In the genomic region with DNA sequence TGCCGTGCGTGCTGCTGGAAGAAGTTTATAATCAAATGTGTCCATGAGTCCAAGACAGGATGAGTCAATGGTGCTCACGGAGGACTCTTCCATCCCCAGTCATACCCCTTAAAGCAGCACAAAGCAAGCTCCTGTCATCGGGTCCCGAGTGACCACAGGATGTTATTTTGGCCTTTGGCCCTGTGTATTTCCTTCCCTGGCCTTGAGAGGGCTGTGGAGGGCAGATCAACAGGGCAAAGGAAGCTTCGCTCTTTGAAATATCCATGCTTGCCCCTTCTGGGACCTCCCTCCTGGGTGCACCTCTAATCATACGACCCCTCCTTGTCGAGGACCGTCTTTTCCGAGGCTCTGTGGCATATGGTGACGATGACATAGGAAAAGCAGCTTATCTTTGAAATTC, we compare ENCODE assay signal across 12 cellular contexts.
DNase-seq lines count a peak whose midpoint lies in the region; ATAC-seq and TF ChIP-seq lines count a peak whose summit lies in the region.
"Had no signal": no experiment of that assay in that cellular context is flagged by ENCODE, and none has a peak within 500 bp of the region (broad histone marks: within the 10 kb centered on the region; RNA-seq: fewer than 3 reads in every experiment).

No MANE protein-coding gene starts in this region.

- ATAC-seq in T-helper 17 cell (no peak), gastroesophageal sphincter (no peak), HG03280 (IDR thresholded peaks at IDR 0.05; ENCODE audit: unreplicated experiment) (no peak), GM21367 (IDR thresholded peaks at IDR 0.05; ENCODE audit: unreplicated experiment) (no peak)
- ATAC-seq in naive thymus-derived CD4-positive, alpha-beta T cell = no peak

- H3K36me3 ChIP-seq in BLaER1 treated with 17β-estradiol and CSF1 and Interleukin-3, amounts not matched to agents 10 nM and 100 nM = no peaks in the 10 kb centered on the region
- no peaks in the 10 kb centered on the region for H3K36me3 ChIP-seq in gastroesophageal sphincter
- no peaks in the 10 kb centered on the region for H3K36me3 ChIP-seq in neural progenitor cell
- H3K36me3 ChIP-seq in naive thymus-derived CD4-positive, alpha-beta T cell (ENCODE audit: control insufficient read depth in 2 of 3, insufficient read depth in 3 of 3, low read length in 3 of 3) = no peaks in the 10 kb centered on the region

- no peak for TF ChIP-seq EP300 in gastroesophageal sphincter (IDR thresholded peaks at IDR 0.05)

- intact Hi-C loops in naive thymus-derived CD4-positive, alpha-beta T cell (cut with micrococcal nuclease) = loop anchor here in 1 of 2 donors (10.0 kb wide), 2 partner anchors 138 to 642 kb away; no protein-coding TSS in a partner anchor

- H2AFZ ChIP-seq in neural progenitor cell (replicated peaks) = no peak overlapping the region

- H3K4me2 ChIP-seq in BLaER1 treated with 17β-estradiol and CSF1 and Interleukin-3, amounts not matched to agents 10 nM and 100 nM = peak overlapping the region in 7 of 11 experiments; percentile 44 to 97 (median 87); a peak in 15 of 22 replicates
- H3K4me2 ChIP-seq in neural progenitor cell = no peak overlapping the region

- peaks cover 9% of the 10 kb centered on the region for H3K79me2 ChIP-seq in neural progenitor cell (ENCODE audit: low read depth)

- H3K9me3 Mint-ChIP-seq in neural progenitor cell = no peaks in the 10 kb centered on the region
- H3K9me3 Mint-ChIP-seq in naive thymus-derived CD4-positive, alpha-beta T cell = no peaks in the 10 kb centered on the region
- H3K9me3 Mint-ChIP-seq: activated B cell treated with CpG ODN at 0.5 μM for 24 hours had no signal

- H3K4me1 Mint-ChIP-seq in T-helper 17 cell (peaks cover 78% of the 10 kb centered on the region), neural progenitor cell (peaks cover 50% of the 10 kb centered on the region)
- H3K4me1 Mint-ChIP-seq in naive thymus-derived CD4-positive, alpha-beta T cell = peaks cover 21 to 86% (median 64%) of the 10 kb centered on the region in 7 donors
- H3K4me1 Mint-ChIP-seq: activated B cell treated with CpG ODN at 0.5 μM for 24 hours had no signal

- H4K20me1 ChIP-seq in BLaER1 treated with 17β-estradiol and CSF1 and Interleukin-3, amounts not matched to agents 10 nM and 100 nM = peaks cover 0 to 6% (median 0%) of the 10 kb centered on the region in 11 experiments; a peak in 2 of 22 replicates
- no peaks in the 10 kb centered on the region for H4K20me1 ChIP-seq in neural progenitor cell (ENCODE audit: low read depth)

- H3K27ac Mint-ChIP-seq in T-helper 17 cell (peak overlapping the region; percentile 24), neural progenitor cell (no peak overlapping the region)
- no peak overlapping the region for H3K27ac Mint-ChIP-seq in naive thymus-derived CD4-positive, alpha-beta T cell
- H3K27ac Mint-ChIP-seq: activated B cell treated with CpG ODN at 0.5 μM for 24 hours, IgD-negative memory B cell had no signal

- no peak overlapping the region for H3K4me3 Mint-ChIP-seq in T-helper 17 cell
- H3K4me3 Mint-ChIP-seq in neural progenitor cell = no peak overlapping the region
- H3K4me3 Mint-ChIP-seq in naive thymus-derived CD4-positive, alpha-beta T cell = peak overlapping the region in 1 of 10 donors; percentile 32
- H3K4me3 Mint-ChIP-seq: activated B cell treated with CpG ODN at 0.5 μM for 24 hours, IgD-negative memory B cell had no signal

- WGBS in gastroesophageal sphincter (ENCODE audit: low coverage in 1 of 2), 2 donors = 80 to 81% methylated on average over 1 to 9 of the region's 11 CpGs

- no peak for TF ChIP-seq POLR2A in gastroesophageal sphincter (IDR thresholded peaks at IDR 0.05)

- peak overlapping the region in 3 of 10 experiments; percentile 3 to 44 (median 10); a peak in 3 of 20 replicates for H3K4me3 ChIP-seq in BLaER1 treated with 17β-estradiol and CSF1 and Interleukin-3, amounts not matched to agents 10 nM and 100 nM
- H3K4me3 ChIP-seq in gastroesophageal sphincter (no peak overlapping the region), neural progenitor cell (no peak overlapping the region)
- H3K4me3 ChIP-seq in naive thymus-derived CD4-positive, alpha-beta T cell (ENCODE audit: low read length) = no peak overlapping the region

- no peaks in the 10 kb centered on the region for H3K27me3 Mint-ChIP-seq in T-helper 17 cell
- H3K27me3 Mint-ChIP-seq in neural progenitor cell (ENCODE audit: insufficient read depth, low read depth) = peaks cover 7% of the 10 kb centered on the region
- H3K27me3 Mint-ChIP-seq in naive thymus-derived CD4-positive, alpha-beta T cell = peaks cover 0 to 6% (median 0%) of the 10 kb centered on the region in 5 donors

- peaks cover 22 to 100% (median 74%) of the 10 kb centered on the region in 10 experiments for H3K4me1 ChIP-seq in BLaER1 treated with 17β-estradiol and CSF1 and Interleukin-3, amounts not matched to agents 10 nM and 100 nM
- H3K4me1 ChIP-seq in gastroesophageal sphincter (peaks cover 0 to 65% (median 54%) of the 10 kb centered on the region in 3 donors), neural progenitor cell (peaks cover 28% of the 10 kb centered on the region)
- peaks cover 0 to 11% of the 10 kb centered on the region in 2 donors for H3K4me1 ChIP-seq in naive thymus-derived CD4-positive, alpha-beta T cell (ENCODE audit: control insufficient read depth in 2 of 2, insufficient read depth in 2 of 2, low read length in 2 of 2)

- H3K36me3 Mint-ChIP-seq in T-helper 17 cell (ENCODE audit: low read depth) = no peaks in the 10 kb centered on the region
- H3K36me3 Mint-ChIP-seq in neural progenitor cell = no peaks in the 10 kb centered on the region
- H3K36me3 Mint-ChIP-seq in naive thymus-derived CD4-positive, alpha-beta T cell = peaks cover 0 to 6% (median 0%) of the 10 kb centered on the region in 5 donors
- H3K36me3 Mint-ChIP-seq: IgD-negative memory B cell had no signal

- DNase-seq in T-helper 17 cell (no peak), neural progenitor cell (ENCODE audit: low spot score) (peak; percentile 38), NCI-H226 (no peak)
- no peak for DNase-seq in naive thymus-derived CD4-positive, alpha-beta T cell
- DNase-seq: activated B cell treated with CpG ODN at 0.5 μM for 24 hours, NCI-H2107, RPMI8226 had no signal

- CTCF ChIA-PET in naive thymus-derived CD4-positive, alpha-beta T cell (lab: Charles Lee) = interaction anchor here (1.4 kb wide), 1 partner anchor 241 kb away, joined by 4 read pairs; no protein-coding TSS in a partner anchor

- no peaks in the 10 kb centered on the region for H3K27me3 ChIP-seq in BLaER1 treated with 17β-estradiol and CSF1 and Interleukin-3, amounts not matched to agents 10 nM and 100 nM
- H3K27me3 ChIP-seq in gastroesophageal sphincter = no peaks in the 10 kb centered on the region
- no peaks in the 10 kb centered on the region for H3K27me3 ChIP-seq in neural progenitor cell
- no peaks in the 10 kb centered on the region for H3K27me3 ChIP-seq in naive thymus-derived CD4-positive, alpha-beta T cell (ENCODE audit: control insufficient read depth in 2 of 2, insufficient read depth in 2 of 2, low read length in 2 of 2)

- POLR2A ChIA-PET in naive thymus-derived CD4-positive, alpha-beta T cell (lab: Charles Lee) = interaction anchor here (0.6 to 0.7 kb wide), 2 partner anchors 20 to 851 kb away, joined by 3 to 6 read pairs; no protein-coding TSS in a partner anchor

- 0 out of 22 replicates have a peak, but pooled peaks cover 0 to 3% (median 0%) of the 10 kb centered on the region in 11 experiments for H3K9me3 ChIP-seq in BLaER1 treated with 17β-estradiol and CSF1 and Interleukin-3, amounts not matched to agents 10 nM and 100 nM (replicated peaks in 1 of 11)
- H3K9me3 ChIP-seq in T-helper 17 cell (ENCODE audit: control insufficient read depth, low read length, poor library complexity, severe bottlenecking) (no peaks in the 10 kb centered on the region), gastroesophageal sphincter (no peaks in the 10 kb centered on the region), neural progenitor cell (ENCODE audit: low read depth) (no peaks in the 10 kb centered on the region)
- no peaks in the 10 kb centered on the region for H3K9me3 ChIP-seq in naive thymus-derived CD4-positive, alpha-beta T cell (ENCODE audit: control insufficient read depth in 2 of 3, low read length in 3 of 3)

- peak overlapping the region in 9 of 11 experiments; percentile 9 to 91 (median 61); a peak in 13 of 22 replicates for H3K27ac ChIP-seq in BLaER1 treated with 17β-estradiol and CSF1 and Interleukin-3, amounts not matched to agents 10 nM and 100 nM
- peak overlapping the region in 3 of 4 donors; percentile 11 to 42 (median 19) for H3K27ac ChIP-seq in gastroesophageal sphincter
- no peak overlapping the region for H3K27ac ChIP-seq in neural progenitor cell
- no peak overlapping the region for H3K27ac ChIP-seq in naive thymus-derived CD4-positive, alpha-beta T cell (ENCODE audit: low read depth, low read length)

- H3F3A ChIP-seq in neural progenitor cell (ENCODE audit: low read depth) = peaks cover 15% of the 10 kb centered on the region

- H3K9ac ChIP-seq in BLaER1 treated with 17β-estradiol and CSF1 and Interleukin-3, amounts not matched to agents 10 nM and 100 nM = peak overlapping the region in 6 of 11 experiments; percentile 10 to 75 (median 60); a peak in 7 of 22 replicates
- H3K9ac ChIP-seq in neural progenitor cell = no peak overlapping the region

- TF ChIP-seq CTCF in gastroesophageal sphincter (IDR thresholded peaks at IDR 0.05) (no peak), neural progenitor cell (IDR thresholded peaks at IDR 0.05) (peak; percentile 24)

Comparison
In these comparisons a context has a peak if more than half of its experiments do, and no peak if none do; other contexts are left out.
1. H3K27ac ChIP-seq: peak in BLaER1 treated with 17β-estradiol and CSF1 and Interleukin-3, amounts not matched to agents 10 nM and 100 nM (9 of 11) and gastroesophageal sphincter (3 of 4); none in neural progenitor cell (single experiment) and naive thymus-derived CD4-positive, alpha-beta T cell (single experiment).